Comparison of ENCODE assay signal across 1 cellular context in the genomic region with DNA sequence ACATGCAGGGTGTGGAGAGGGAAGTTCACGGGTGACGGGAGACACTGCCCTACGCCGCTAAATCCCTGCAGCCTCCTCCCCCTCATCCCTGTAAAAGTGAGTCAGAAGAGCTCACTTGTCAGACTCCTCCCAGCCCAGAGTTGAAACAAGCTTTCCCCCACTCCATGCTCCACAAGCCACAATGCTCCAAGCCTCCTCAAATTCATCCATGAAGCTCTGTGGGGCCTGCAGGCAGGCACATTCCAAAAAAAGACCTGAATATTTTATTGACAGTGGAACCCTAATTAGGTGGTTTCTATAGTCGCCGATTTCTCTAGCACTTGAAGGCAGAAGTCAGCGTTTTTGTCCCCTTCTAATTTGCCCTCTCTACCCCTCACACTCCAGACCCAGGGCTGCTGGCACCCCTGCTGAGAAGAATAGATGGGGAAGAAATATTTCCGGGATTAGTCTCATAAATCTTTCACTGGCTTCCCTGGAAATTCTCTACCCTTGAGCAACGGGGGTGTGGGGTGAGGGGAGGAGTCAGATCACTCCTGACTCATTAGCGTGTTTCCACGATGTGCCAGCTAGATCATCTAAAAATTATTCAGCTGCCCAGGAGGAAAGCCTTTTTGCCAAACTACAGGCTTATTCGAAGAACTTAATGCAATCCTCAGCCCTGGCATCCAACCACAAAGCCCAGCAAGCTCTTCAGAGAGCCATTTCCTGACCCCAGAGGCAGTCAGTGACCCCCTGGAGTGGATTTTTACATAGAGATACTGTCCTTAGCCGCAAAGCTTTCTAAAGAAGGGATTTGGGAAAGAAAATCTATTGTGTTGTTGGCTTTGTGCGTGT.
TF ChIP-seq lines count a peak whose summit lies in the region.

No MANE protein-coding gene starts in this region.

TF ChIP-seq in SK-N-SH, 30 proteins besides CTCF, POLR2A, EP300 and RAD21 (continued from another document):
- TF ChIP-seq EZH2phosphoT487 (IDR thresholded peaks at IDR 0.05; ENCODE audit: borderline replicate concordance, low read depth) = no peak
- TF ChIP-seq, protein P1, sequence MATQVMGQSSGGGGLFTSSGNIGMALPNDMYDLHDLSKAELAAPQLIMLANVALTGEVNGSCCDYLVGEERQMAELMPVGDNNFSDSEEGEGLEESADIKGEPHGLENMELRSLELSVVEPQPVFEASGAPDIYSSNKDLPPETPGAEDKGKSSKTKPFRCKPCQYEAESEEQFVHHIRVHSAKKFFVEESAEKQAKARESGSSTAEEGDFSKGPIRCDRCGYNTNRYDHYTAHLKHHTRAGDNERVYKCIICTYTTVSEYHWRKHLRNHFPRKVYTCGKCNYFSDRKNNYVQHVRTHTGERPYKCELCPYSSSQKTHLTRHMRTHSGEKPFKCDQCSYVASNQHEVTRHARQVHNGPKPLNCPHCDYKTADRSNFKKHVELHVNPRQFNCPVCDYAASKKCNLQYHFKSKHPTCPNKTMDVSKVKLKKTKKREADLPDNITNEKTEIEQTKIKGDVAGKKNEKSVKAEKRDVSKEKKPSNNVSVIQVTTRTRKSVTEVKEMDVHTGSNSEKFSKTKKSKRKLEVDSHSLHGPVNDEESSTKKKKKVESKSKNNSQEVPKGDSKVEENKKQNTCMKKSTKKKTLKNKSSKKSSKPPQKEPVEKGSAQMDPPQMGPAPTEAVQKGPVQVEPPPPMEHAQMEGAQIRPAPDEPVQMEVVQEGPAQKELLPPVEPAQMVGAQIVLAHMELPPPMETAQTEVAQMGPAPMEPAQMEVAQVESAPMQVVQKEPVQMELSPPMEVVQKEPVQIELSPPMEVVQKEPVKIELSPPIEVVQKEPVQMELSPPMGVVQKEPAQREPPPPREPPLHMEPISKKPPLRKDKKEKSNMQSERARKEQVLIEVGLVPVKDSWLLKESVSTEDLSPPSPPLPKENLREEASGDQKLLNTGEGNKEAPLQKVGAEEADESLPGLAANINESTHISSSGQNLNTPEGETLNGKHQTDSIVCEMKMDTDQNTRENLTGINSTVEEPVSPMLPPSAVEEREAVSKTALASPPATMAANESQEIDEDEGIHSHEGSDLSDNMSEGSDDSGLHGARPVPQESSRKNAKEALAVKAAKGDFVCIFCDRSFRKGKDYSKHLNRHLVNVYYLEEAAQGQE (IDR thresholded peaks at IDR 0.05; ENCODE audit: low read depth, low read length) = 0 out of 2 replicates have a peak, but pooled peaks have one; percentile 29
- TF ChIP-seq JUND (IDR thresholded peaks at IDR 0.05) = peak; percentile 91
- TF ChIP-seq TCF12 (IDR thresholded peaks at IDR 0.05) = peak; percentile 91
- TF ChIP-seq, protein P2, sequence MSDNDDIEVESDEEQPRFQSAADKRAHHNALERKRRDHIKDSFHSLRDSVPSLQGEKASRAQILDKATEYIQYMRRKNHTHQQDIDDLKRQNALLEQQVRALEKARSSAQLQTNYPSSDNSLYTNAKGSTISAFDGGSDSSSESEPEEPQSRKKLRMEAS (IDR thresholded peaks at IDR 0.05; ENCODE audit: low read depth) = peak; percentile 36; the same call in 1 of the 2 replicates
- no peak; the same call in 1 of the 2 replicates for TF ChIP-seq SIN3A (IDR thresholded peaks at IDR 0.05; ENCODE audit: borderline replicate concordance, low read depth, low read length)
- TF ChIP-seq FOSL2 (IDR thresholded peaks at IDR 0.05; ENCODE audit: borderline replicate concordance, low read depth) = peak; percentile 92
- TF ChIP-seq, protein P3, sequence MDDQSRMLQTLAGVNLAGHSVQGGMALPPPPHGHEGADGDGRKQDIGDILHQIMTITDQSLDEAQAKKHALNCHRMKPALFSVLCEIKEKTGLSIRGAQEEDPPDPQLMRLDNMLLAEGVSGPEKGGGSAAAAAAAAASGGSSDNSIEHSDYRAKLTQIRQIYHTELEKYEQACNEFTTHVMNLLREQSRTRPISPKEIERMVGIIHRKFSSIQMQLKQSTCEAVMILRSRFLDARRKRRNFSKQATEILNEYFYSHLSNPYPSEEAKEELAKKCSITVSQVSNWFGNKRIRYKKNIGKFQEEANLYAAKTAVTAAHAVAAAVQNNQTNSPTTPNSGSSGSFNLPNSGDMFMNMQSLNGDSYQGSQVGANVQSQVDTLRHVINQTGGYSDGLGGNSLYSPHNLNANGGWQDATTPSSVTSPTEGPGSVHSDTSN (IDR thresholded peaks at IDR 0.05) = peak; percentile 95
- TF ChIP-seq, protein P4, sequence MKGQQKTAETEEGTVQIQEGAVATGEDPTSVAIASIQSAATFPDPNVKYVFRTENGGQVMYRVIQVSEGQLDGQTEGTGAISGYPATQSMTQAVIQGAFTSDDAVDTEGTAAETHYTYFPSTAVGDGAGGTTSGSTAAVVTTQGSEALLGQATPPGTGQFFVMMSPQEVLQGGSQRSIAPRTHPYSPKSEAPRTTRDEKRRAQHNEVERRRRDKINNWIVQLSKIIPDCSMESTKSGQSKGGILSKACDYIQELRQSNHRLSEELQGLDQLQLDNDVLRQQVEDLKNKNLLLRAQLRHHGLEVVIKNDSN (IDR thresholded peaks at IDR 0.05; ENCODE audit: borderline replicate concordance, low read depth) = no peak; the same call in 1 of the 2 replicates
- peak; percentile 83 for TF ChIP-seq RXRA (IDR thresholded peaks at IDR 0.05; ENCODE audit: borderline replicate concordance, low read depth)
- no peak for TF ChIP-seq NRF1 (IDR thresholded peaks at IDR 0.05; ENCODE audit: low read depth, low read length)
- peak; percentile 90 for TF ChIP-seq TEAD4 (IDR thresholded peaks at IDR 0.05; ENCODE audit: borderline replicate concordance, insufficient read depth)
- TF ChIP-seq ELF1 (IDR thresholded peaks at IDR 0.05) = peak; percentile 52; the same call in 1 of the 2 replicates
- peak; percentile 87; the same call in 1 of the 2 replicates for TF ChIP-seq FOXM1 (IDR thresholded peaks at IDR 0.05; ENCODE audit: low read depth)
TF ChIP-seq in SK-N-SH: peak in this region for 15.
